Comparison of ENCODE assay signal across 1 cellular context in the genomic region with DNA sequence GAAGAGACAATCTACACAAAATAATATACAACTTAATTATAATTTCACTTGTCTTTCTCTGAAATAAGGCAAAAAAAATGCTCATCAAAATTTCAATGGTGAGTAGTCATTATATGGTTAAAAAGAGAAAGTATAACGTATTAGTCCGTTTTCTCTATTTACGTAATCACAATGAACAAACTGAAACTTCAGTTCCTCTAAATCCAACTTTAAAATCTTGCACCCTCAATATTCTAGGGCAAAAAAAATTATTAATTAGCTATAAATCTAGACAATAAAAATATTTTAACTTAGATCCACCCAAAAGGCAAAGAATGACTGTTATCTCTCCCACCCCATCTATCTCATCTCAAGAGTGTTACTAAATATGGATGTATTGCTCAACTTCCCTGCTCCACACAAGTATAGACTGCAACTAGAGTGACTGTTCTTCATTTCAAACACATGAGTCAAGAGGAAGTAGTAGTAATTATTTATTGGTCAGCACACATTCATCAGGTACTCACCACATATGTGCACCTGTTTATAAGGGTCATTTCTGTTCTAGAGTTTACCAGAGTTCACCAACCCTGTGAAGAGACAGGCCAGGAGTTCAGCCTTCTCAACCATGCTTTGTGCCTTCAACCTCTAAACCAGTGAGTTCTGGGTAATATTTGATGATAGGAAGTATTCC.
A peak's percentile ranks its signal among the peaks of the same experiment; 100 is the strongest.
TF ChIP-seq lines count a peak whose summit lies in the region.

No MANE protein-coding gene starts in this region.

TF ChIP-seq in HepG2, 621 proteins besides CTCF, POLR2A, EP300 and RAD21 (continued from another document and continues in another):
- TF ChIP-seq, protein P1, sequence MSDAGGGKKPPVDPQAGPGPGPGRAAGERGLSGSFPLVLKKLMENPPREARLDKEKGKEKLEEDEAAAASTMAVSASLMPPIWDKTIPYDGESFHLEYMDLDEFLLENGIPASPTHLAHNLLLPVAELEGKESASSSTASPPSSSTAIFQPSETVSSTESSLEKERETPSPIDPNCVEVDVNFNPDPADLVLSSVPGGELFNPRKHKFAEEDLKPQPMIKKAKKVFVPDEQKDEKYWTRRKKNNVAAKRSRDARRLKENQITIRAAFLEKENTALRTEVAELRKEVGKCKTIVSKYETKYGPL (CRISPR knock-in tag; IDR thresholded peaks at IDR 0.05), result no peak
- peak; percentile 50; the same call in 1 of the 2 replicates for TF ChIP-seq LCORL (IDR thresholded peaks at IDR 0.05)
- TF ChIP-seq LCORL (CRISPR knock-in tag; IDR thresholded peaks at IDR 0.05), result no peak
- TF ChIP-seq POGZ (CRISPR knock-in tag; IDR thresholded peaks at IDR 0.05), result peak; percentile 53
- no peak for TF ChIP-seq NAIF1 (CRISPR knock-in tag; IDR thresholded peaks at IDR 0.05; ENCODE audit: borderline replicate concordance)
- TF ChIP-seq ZNF33B (CRISPR knock-in tag; IDR thresholded peaks at IDR 0.05), result no peak
- peak; percentile 59 for TF ChIP-seq SAP130 (CRISPR knock-in tag; IDR thresholded peaks at IDR 0.05; ENCODE audit: low read depth)
- TF ChIP-seq, protein P2, sequence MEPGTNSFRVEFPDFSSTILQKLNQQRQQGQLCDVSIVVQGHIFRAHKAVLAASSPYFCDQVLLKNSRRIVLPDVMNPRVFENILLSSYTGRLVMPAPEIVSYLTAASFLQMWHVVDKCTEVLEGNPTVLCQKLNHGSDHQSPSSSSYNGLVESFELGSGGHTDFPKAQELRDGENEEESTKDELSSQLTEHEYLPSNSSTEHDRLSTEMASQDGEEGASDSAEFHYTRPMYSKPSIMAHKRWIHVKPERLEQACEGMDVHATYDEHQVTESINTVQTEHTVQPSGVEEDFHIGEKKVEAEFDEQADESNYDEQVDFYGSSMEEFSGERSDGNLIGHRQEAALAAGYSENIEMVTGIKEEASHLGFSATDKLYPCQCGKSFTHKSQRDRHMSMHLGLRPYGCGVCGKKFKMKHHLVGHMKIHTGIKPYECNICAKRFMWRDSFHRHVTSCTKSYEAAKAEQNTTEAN (CRISPR knock-in tag; conservative IDR thresholded peaks at IDR 0.05), result no peak
- no peak for TF ChIP-seq GABPA (IDR thresholded peaks at IDR 0.05; ENCODE audit: low read depth, low read length)
- peak; percentile 20; the same call in 1 of the 2 replicates for TF ChIP-seq GABPA (CRISPR knock-in tag; IDR thresholded peaks at IDR 0.05; ENCODE audit: low read depth)
- TF ChIP-seq IKZF4 (CRISPR knock-in tag; IDR thresholded peaks at IDR 0.05; ENCODE audit: borderline replicate concordance, low read depth, not compliant biosample characterization), result no peak
- TF ChIP-seq NFKBIZ (CRISPR knock-in tag; IDR thresholded peaks at IDR 0.05), result peak; percentile 62
- TF ChIP-seq SMARCC2 (IDR thresholded peaks at IDR 0.05), result peak; percentile 6; the same call in 1 of the 2 replicates
- peak; percentile 91 for TF ChIP-seq GATAD2A (CRISPR knock-in tag; IDR thresholded peaks at IDR 0.05)
- peak; percentile 43; the same call in 1 of the 2 replicates for TF ChIP-seq MIER3 (CRISPR knock-in tag; IDR thresholded peaks at IDR 0.05; ENCODE audit: borderline replicate concordance)
- no peak for TF ChIP-seq DNMT1 (CRISPR knock-in tag; IDR thresholded peaks at IDR 0.05)
- TF ChIP-seq ZNF326 (CRISPR knock-in tag; IDR thresholded peaks at IDR 0.05; ENCODE audit: borderline replicate concordance), result no peak
- no peak for TF ChIP-seq FOXJ3 (CRISPR knock-in tag; IDR thresholded peaks at IDR 0.05; ENCODE audit: borderline replicate concordance)
- TF ChIP-seq FOSL2 (CRISPR knock-in tag; IDR thresholded peaks at IDR 0.05), result peak; percentile 93
- no peak for TF ChIP-seq ZNF776 (CRISPR knock-in tag; IDR thresholded peaks at IDR 0.05)
- TF ChIP-seq YEATS2 (CRISPR knock-in tag; IDR thresholded peaks at IDR 0.05; ENCODE audit: borderline replicate concordance), result no peak; the same call in 1 of the 2 replicates
- TF ChIP-seq, protein P3, sequence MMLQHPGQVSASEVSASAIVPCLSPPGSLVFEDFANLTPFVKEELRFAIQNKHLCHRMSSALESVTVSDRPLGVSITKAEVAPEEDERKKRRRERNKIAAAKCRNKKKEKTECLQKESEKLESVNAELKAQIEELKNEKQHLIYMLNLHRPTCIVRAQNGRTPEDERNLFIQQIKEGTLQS (CRISPR knock-in tag; IDR thresholded peaks at IDR 0.05), result peak; percentile 61; the same call in 1 of the 2 replicates
- no peak for TF ChIP-seq ATF7 (IDR thresholded peaks at IDR 0.05)
- TF ChIP-seq ATF7 (CRISPR knock-in tag; IDR thresholded peaks at IDR 0.05), result no peak
- TF ChIP-seq MBD4 (IDR thresholded peaks at IDR 0.05; ENCODE audit: borderline replicate concordance, low read length), result 0 out of 2 replicates have a peak, but pooled peaks have one; percentile 46
- TF ChIP-seq, protein P4, sequence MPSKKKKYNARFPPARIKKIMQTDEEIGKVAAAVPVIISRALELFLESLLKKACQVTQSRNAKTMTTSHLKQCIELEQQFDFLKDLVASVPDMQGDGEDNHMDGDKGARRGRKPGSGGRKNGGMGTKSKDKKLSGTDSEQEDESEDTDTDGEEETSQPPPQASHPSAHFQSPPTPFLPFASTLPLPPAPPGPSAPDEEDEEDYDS (CRISPR knock-in tag; IDR thresholded peaks at IDR 0.05), result peak; percentile 62
- no peak for TF ChIP-seq AKAP8 (CRISPR knock-in tag; IDR thresholded peaks at IDR 0.05)
- TF ChIP-seq FOXK1 (CRISPR knock-in tag; IDR thresholded peaks at IDR 0.05; ENCODE audit: borderline replicate concordance, low read depth), result peak; percentile 52; the same call in 1 of the 2 replicates
- TF ChIP-seq ZNF383 (CRISPR knock-in tag; IDR thresholded peaks at IDR 0.05; ENCODE audit: borderline replicate concordance), result no peak
- no peak for TF ChIP-seq ZNF672 (CRISPR knock-in tag; IDR thresholded peaks at IDR 0.05)
- 0 out of 2 replicates have a peak, but pooled peaks have one; percentile 49 for TF ChIP-seq ZMYM2 (CRISPR knock-in tag; IDR thresholded peaks at IDR 0.05)
- TF ChIP-seq ZNF296 (CRISPR knock-in tag; conservative IDR thresholded peaks at IDR 0.05), result no peak
- no peak for TF ChIP-seq MAFK (conservative IDR thresholded peaks at IDR 0.05 in 1 of 2, IDR thresholded peaks at IDR 0.05 in 1 of 2; ENCODE audit: low read length in 2 of 2)
- no peak for TF ChIP-seq PCBP1 (IDR thresholded peaks at IDR 0.05; ENCODE audit: borderline replicate concordance, low read depth, low read length)
- no peak for TF ChIP-seq ZNF329 (CRISPR knock-in tag; IDR thresholded peaks at IDR 0.05; ENCODE audit: low read depth)
- no peak for TF ChIP-seq ATF7-NPFF (CRISPR knock-in tag; IDR thresholded peaks at IDR 0.05; ENCODE audit: low read depth)
- TF ChIP-seq FOXA3 (CRISPR knock-in tag; IDR thresholded peaks at IDR 0.05), result peak; percentile 72
- peak; percentile 30 for TF ChIP-seq ZNF652 (CRISPR knock-in tag; IDR thresholded peaks at IDR 0.05; ENCODE audit: borderline replicate concordance, low read depth)
- TF ChIP-seq ZNF746 (CRISPR knock-in tag; IDR thresholded peaks at IDR 0.05), result no peak
- peak; percentile 21; the same call in 1 of the 2 replicates for TF ChIP-seq IRF2 (CRISPR knock-in tag; IDR thresholded peaks at IDR 0.05)
- no peak for TF ChIP-seq MTA1 (CRISPR knock-in tag; IDR thresholded peaks at IDR 0.05; ENCODE audit: borderline replicate concordance)
- TF ChIP-seq SALL2 (CRISPR knock-in tag; IDR thresholded peaks at IDR 0.05), result no peak
- TF ChIP-seq AGO2 (optimal IDR thresholded peaks at IDR 0.05; ENCODE audit: low read depth, low read length), result no peak
- TF ChIP-seq GLI4 (CRISPR knock-in tag; IDR thresholded peaks at IDR 0.05; ENCODE audit: borderline replicate concordance), result no peak
- no peak for TF ChIP-seq ZNF629 (CRISPR knock-in tag; conservative IDR thresholded peaks at IDR 0.05)
- peak; percentile 44; the same call in 1 of the 2 replicates for TF ChIP-seq ZNF792 (CRISPR knock-in tag; IDR thresholded peaks at IDR 0.05)
- no peak for TF ChIP-seq ONECUT2 (CRISPR knock-in tag; IDR thresholded peaks at IDR 0.05)
- no peak for TF ChIP-seq NFIB (CRISPR knock-in tag; IDR thresholded peaks at IDR 0.05; ENCODE audit: borderline replicate concordance)
- TF ChIP-seq CEBPG (CRISPR knock-in tag; IDR thresholded peaks at IDR 0.05), result peak; percentile 97
- TF ChIP-seq, protein P5, sequence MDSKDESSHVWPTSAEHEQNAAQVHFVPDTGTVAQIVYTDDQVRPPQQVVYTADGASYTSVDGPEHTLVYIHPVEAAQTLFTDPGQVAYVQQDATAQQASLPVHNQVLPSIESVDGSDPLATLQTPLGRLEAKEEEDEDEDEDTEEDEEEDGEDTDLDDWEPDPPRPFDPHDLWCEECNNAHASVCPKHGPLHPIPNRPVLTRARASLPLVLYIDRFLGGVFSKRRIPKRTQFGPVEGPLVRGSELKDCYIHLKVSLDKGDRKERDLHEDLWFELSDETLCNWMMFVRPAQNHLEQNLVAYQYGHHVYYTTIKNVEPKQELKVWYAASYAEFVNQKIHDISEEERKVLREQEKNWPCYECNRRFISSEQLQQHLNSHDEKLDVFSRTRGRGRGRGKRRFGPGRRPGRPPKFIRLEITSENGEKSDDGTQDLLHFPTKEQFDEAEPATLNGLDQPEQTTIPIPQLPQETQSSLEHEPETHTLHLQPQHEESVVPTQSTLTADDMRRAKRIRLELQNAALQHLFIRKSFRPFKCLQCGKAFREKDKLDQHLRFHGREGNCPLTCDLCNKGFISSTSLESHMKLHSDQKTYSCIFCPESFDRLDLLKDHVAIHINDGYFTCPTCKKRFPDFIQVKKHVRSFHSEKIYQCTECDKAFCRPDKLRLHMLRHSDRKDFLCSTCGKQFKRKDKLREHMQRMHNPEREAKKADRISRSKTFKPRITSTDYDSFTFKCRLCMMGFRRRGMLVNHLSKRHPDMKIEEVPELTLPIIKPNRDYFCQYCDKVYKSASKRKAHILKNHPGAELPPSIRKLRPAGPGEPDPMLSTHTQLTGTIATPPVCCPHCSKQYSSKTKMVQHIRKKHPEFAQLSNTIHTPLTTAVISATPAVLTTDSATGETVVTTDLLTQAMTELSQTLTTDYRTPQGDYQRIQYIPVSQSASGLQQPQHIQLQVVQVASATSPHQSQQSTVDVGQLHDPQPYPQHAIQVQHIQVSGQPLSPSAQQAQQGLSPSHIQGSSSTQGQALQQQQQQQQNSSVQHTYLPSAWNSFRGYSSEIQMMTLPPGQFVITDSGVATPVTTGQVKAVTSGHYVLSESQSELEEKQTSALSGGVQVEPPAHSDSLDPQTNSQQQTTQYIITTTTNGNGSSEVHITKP (CRISPR knock-in tag; IDR thresholded peaks at IDR 0.05; ENCODE audit: low read depth), result no peak
- TF ChIP-seq ZBTB3 (CRISPR knock-in tag; IDR thresholded peaks at IDR 0.05; ENCODE audit: borderline replicate concordance, low read depth), result no peak
- no peak for TF ChIP-seq PCBP2 (optimal IDR thresholded peaks at IDR 0.05; ENCODE audit: low read depth, low read length, poor library complexity, severe bottlenecking)
- no peak; the same call in 1 of the 2 replicates for TF ChIP-seq RXRA (CRISPR knock-in tag; IDR thresholded peaks at IDR 0.05)
- TF ChIP-seq ASH2L (IDR thresholded peaks at IDR 0.05; ENCODE audit: insufficient read length, low read depth, low read length), result no peak
- 0 out of 2 replicates have a peak, but pooled peaks have one; percentile 21 for TF ChIP-seq TCF7 (IDR thresholded peaks at IDR 0.05; ENCODE audit: low read depth)
- no peak for TF ChIP-seq ZNF570 (CRISPR knock-in tag; IDR thresholded peaks at IDR 0.05; ENCODE audit: borderline replicate concordance)
- 0 out of 4 replicates have a peak, but pooled peaks of 1 of the 2 experiments have one; percentile 11 for TF ChIP-seq NR2F1 (CRISPR knock-in tag; IDR thresholded peaks at IDR 0.05)
- TF ChIP-seq REXO4 (CRISPR knock-in tag; IDR thresholded peaks at IDR 0.05; ENCODE audit: borderline replicate concordance), result no peak
- TF ChIP-seq, protein P6, sequence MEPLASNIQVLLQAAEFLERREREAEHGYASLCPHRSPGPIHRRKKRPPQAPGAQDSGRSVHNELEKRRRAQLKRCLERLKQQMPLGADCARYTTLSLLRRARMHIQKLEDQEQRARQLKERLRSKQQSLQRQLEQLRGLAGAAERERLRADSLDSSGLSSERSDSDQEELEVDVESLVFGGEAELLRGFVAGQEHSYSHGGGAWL (CRISPR knock-in tag; IDR thresholded peaks at IDR 0.05), result no peak
- TF ChIP-seq TERF1 (CRISPR knock-in tag; IDR thresholded peaks at IDR 0.05), result no peak
- no peak for TF ChIP-seq ZNF883 (CRISPR knock-in tag; IDR thresholded peaks at IDR 0.05; ENCODE audit: not compliant biosample characterization)
- TF ChIP-seq ZNF530 (CRISPR knock-in tag; IDR thresholded peaks at IDR 0.05; ENCODE audit: low read depth), result no peak
- no peak for TF ChIP-seq ZNF724P (CRISPR knock-in tag; IDR thresholded peaks at IDR 0.05; ENCODE audit: borderline replicate concordance)
- no peak for TF ChIP-seq MNT (IDR thresholded peaks at IDR 0.05)
- TF ChIP-seq ZNF891 (CRISPR knock-in tag; IDR thresholded peaks at IDR 0.05), result no peak
- no peak for TF ChIP-seq FOXO1 (CRISPR knock-in tag; IDR thresholded peaks at IDR 0.05)
- no peak for TF ChIP-seq ZNF263 (CRISPR knock-in tag; IDR thresholded peaks at IDR 0.05)
- TF ChIP-seq KDM1A (CRISPR knock-in tag; IDR thresholded peaks at IDR 0.05), result peak; percentile 32; the same call in 1 of the 2 replicates
- no peak for TF ChIP-seq NFE2L1 (CRISPR knock-in tag; IDR thresholded peaks at IDR 0.05; ENCODE audit: borderline replicate concordance)
